In genomic region chr12:98503343-98503592, GRCh38 we compare ENCODE assay signal across 1 cellular context.
TF ChIP-seq lines count a peak whose summit lies in the region.

No MANE protein-coding gene starts in this region.

TF ChIP-seq in HepG2, 621 proteins besides CTCF, POLR2A, EP300 and RAD21 (continued from another document and continues in another):
- no peak for TF ChIP-seq TFE3 (CRISPR knock-in tag; IDR thresholded peaks at IDR 0.05)
- no peak for TF ChIP-seq ZFP1 (CRISPR knock-in tag; IDR thresholded peaks at IDR 0.05)
- TF ChIP-seq GATAD1 (CRISPR knock-in tag; IDR thresholded peaks at IDR 0.05), result peak; percentile 46; the same call in 1 of the 2 replicates
- no peak; the same call in 1 of the 2 replicates for TF ChIP-seq NR2F6 (IDR thresholded peaks at IDR 0.05)
- TF ChIP-seq NR2F6 (CRISPR knock-in tag; IDR thresholded peaks at IDR 0.05), result no peak
- 0 out of 2 replicates have a peak, but pooled peaks have one; percentile 5 for TF ChIP-seq TBX3 (IDR thresholded peaks at IDR 0.05; ENCODE audit: borderline replicate concordance)
- TF ChIP-seq GATAD2A (CRISPR knock-in tag; IDR thresholded peaks at IDR 0.05), result peak; percentile 46; the same call in 1 of the 2 replicates
- TF ChIP-seq ZKSCAN8 (CRISPR knock-in tag; IDR thresholded peaks at IDR 0.05; ENCODE audit: borderline replicate concordance), result no peak
- no peak for TF ChIP-seq ZNF512B (CRISPR knock-in tag; IDR thresholded peaks at IDR 0.05; ENCODE audit: borderline replicate concordance)
- TF ChIP-seq ZNF451 (CRISPR knock-in tag; IDR thresholded peaks at IDR 0.05), result peak; percentile 10; the same call in 1 of the 2 replicates
- no peak for TF ChIP-seq TRIM24 (CRISPR knock-in tag; IDR thresholded peaks at IDR 0.05)
- no peak; the same call in 1 of the 2 replicates for TF ChIP-seq ZNF780A (CRISPR knock-in tag; IDR thresholded peaks at IDR 0.05)
- no peak for TF ChIP-seq ZNF142 (CRISPR knock-in tag; IDR thresholded peaks at IDR 0.05)
- no peak for TF ChIP-seq PLRG1 (conservative IDR thresholded peaks at IDR 0.05)
- no peak for TF ChIP-seq ZNF234 (CRISPR knock-in tag; conservative IDR thresholded peaks at IDR 0.05)
- TF ChIP-seq CHD2 (IDR thresholded peaks at IDR 0.05; ENCODE audit: low read depth, low read length), result no peak
- TF ChIP-seq RFX3 (CRISPR knock-in tag; IDR thresholded peaks at IDR 0.05), result no peak
- no peak for TF ChIP-seq POLR2AphosphoS2 (IDR thresholded peaks at IDR 0.05; ENCODE audit: low read depth, low read length)
- TF ChIP-seq ZNF10 (CRISPR knock-in tag; IDR thresholded peaks at IDR 0.05; ENCODE audit: borderline replicate concordance, low read depth), result no peak
- TF ChIP-seq ZNF605 (CRISPR knock-in tag; IDR thresholded peaks at IDR 0.05), result 0 out of 2 replicates have a peak, but pooled peaks have one; percentile 28
- TF ChIP-seq ZNF607 (CRISPR knock-in tag; IDR thresholded peaks at IDR 0.05; ENCODE audit: borderline replicate concordance), result no peak
- TF ChIP-seq NPAS2 (CRISPR knock-in tag; IDR thresholded peaks at IDR 0.05; ENCODE audit: borderline replicate concordance), result no peak
- TF ChIP-seq ERF (CRISPR knock-in tag; IDR thresholded peaks at IDR 0.05), result peak; percentile 5; the same call in 1 of the 2 replicates
- peak; percentile 41; the same call in 1 of the 2 replicates for TF ChIP-seq ELF3 (CRISPR knock-in tag; IDR thresholded peaks at IDR 0.05)
- no peak for TF ChIP-seq ZNF597 (CRISPR knock-in tag; IDR thresholded peaks at IDR 0.05)
- TF ChIP-seq PTBP1 (IDR thresholded peaks at IDR 0.05; ENCODE audit: low read depth, low read length, poor library complexity, severe bottlenecking), result no peak
- no peak for TF ChIP-seq ZNF576 (CRISPR knock-in tag; IDR thresholded peaks at IDR 0.05)
- TF ChIP-seq HNF4A (CRISPR knock-in tag; IDR thresholded peaks at IDR 0.05), result 0 out of 2 replicates have a peak, but pooled peaks have one; percentile 32
- no peak for TF ChIP-seq PHB2 (IDR thresholded peaks at IDR 0.05; ENCODE audit: partially characterized antibody)
- TF ChIP-seq ZNF24 (IDR thresholded peaks at IDR 0.05), result peak; percentile 98
- peak; percentile 23 for TF ChIP-seq ZEB1 (IDR thresholded peaks at IDR 0.05; ENCODE audit: insufficient replicate concordance, low read depth)
- no peak for TF ChIP-seq TAF1 (CRISPR knock-in tag; IDR thresholded peaks at IDR 0.05)
- TF ChIP-seq ZBTB10 (CRISPR knock-in tag; IDR thresholded peaks at IDR 0.05; ENCODE audit: borderline replicate concordance), result peak; percentile 12; the same call in 1 of the 2 replicates
- TF ChIP-seq CBX2 (IDR thresholded peaks at IDR 0.05; ENCODE audit: low read depth, low read length), result no peak
- no peak for TF ChIP-seq CBX2 (CRISPR knock-in tag; IDR thresholded peaks at IDR 0.05; ENCODE audit: low read depth)
- TF ChIP-seq ZFP36 (IDR thresholded peaks at IDR 0.05; ENCODE audit: borderline replicate concordance, low read depth, low read length, partially characterized antibody), result peak; percentile 30
- TF ChIP-seq IRF2 (CRISPR knock-in tag; IDR thresholded peaks at IDR 0.05), result peak; percentile 21; the same call in 1 of the 2 replicates
- TF ChIP-seq THRA (CRISPR knock-in tag; IDR thresholded peaks at IDR 0.05; ENCODE audit: borderline replicate concordance), result peak; percentile 20; the same call in 1 of the 2 replicates
- TF ChIP-seq BRD4 (CRISPR knock-in tag; IDR thresholded peaks at IDR 0.05), result no peak
- TF ChIP-seq ZNF460 (CRISPR knock-in tag; IDR thresholded peaks at IDR 0.05; ENCODE audit: borderline replicate concordance), result 0 out of 2 replicates have a peak, but pooled peaks have one; percentile 63
- peak in 1 of 2 experiments; percentile 65; a peak in 1 of 4 replicates for TF ChIP-seq ATF4 (CRISPR knock-in tag; IDR thresholded peaks at IDR 0.05)
- no peak for TF ChIP-seq BHLHE40 (IDR thresholded peaks at IDR 0.05; ENCODE audit: low read length)
- TF ChIP-seq STAT5B (CRISPR knock-in tag; IDR thresholded peaks at IDR 0.05), result peak; percentile 20; the same call in 1 of the 2 replicates
- TF ChIP-seq ELK4 (CRISPR knock-in tag; IDR thresholded peaks at IDR 0.05; ENCODE audit: borderline replicate concordance), result no peak
- no peak for TF ChIP-seq RBFOX2 (IDR thresholded peaks at IDR 0.05; ENCODE audit: low read depth, low read length)
- no peak for TF ChIP-seq YEATS2 (CRISPR knock-in tag; IDR thresholded peaks at IDR 0.05; ENCODE audit: borderline replicate concordance)
- no peak for TF ChIP-seq ZNF367 (CRISPR knock-in tag; IDR thresholded peaks at IDR 0.05; ENCODE audit: borderline replicate concordance)
